ENCODE assay signal across 18 cellular contexts in genomic region chr6:33794910-33795615, GRCh38. TPM values are rescaled to one million over a fixed set of nuclear protein-coding genes. Genes with fewer than 3 reads are reported as not detected.
DNase-seq lines count a peak whose midpoint lies in the region; ATAC-seq and TF ChIP-seq lines count a peak whose summit lies in the region.
"Had no signal": no experiment of that assay in that cellular context is flagged by ENCODE, and none has a peak within 500 bp of the region (broad histone marks: within the 10 kb centered on the region; RNA-seq: fewer than 3 reads in every experiment).

No MANE protein-coding gene starts in this region.

- no peak overlapping the region for H3K27ac ChIP-seq in spleen

- H3K4me3 ChIP-seq in iPS-15b (ENCODE audit: low read depth, low read length) (no peak overlapping the region), spleen (no peak overlapping the region)

- peaks cover 4 to 8% of the 10 kb centered on the region in 2 donors for H3K4me1 Mint-ChIP-seq in stimulated activated naive B cell treated with anti-CD40 and anti-IgM and Interleukin-4, amounts not matched to agents 10 μg/mL and 1 μg/mL and 100 μg/mL, for 72 hours
- H3K4me1 Mint-ChIP-seq: activated B cell treated with CpG ODN at 0.5 μM for 24 hours, immature natural killer cell had no signal

- H3K4me1 ChIP-seq in iPS-15b (ENCODE audit: control insufficient read depth, insufficient read depth, low read length) (peaks cover 28% of the 10 kb centered on the region), spleen (peaks cover 0 to 5% (median 0%) of the 10 kb centered on the region in 6 donors)

- DNase-seq in SIG-M5 treated with dmso at 0.1 percent for 504 hours (lab: John Stamatoyannopoulos, UW; ENCODE audit: unreplicated experiment) (peak; percentile 16), SIG-M5 (lab: John Stamatoyannopoulos, UW) (no peak), NCI-H69 (lab: John Stamatoyannopoulos, UW) (peak; percentile 89), spleen (no peak), dermis blood vessel endothelial cell (no peak)
- DNase-seq in stimulated activated naive B cell treated with anti-CD40 and anti-IgM and Interleukin-4, amounts not matched to agents 10 μg/mL and 1 μg/mL and 100 μg/mL, for 72 hours = no peak
- DNase-seq: activated B cell treated with CpG ODN at 0.5 μM for 24 hours; activated naive CD4-positive, alpha-beta T cell treated with anti-CD3 and anti-CD28 coated beads, Interleukin-2, amount 50 U/mL, for 16 hours; effector memory CD8-positive, alpha-beta T cell; immature natural killer cell; NCI-H187 treated with DMSO at 0.1 percent for 48 hours had no signal

- H3K27ac Mint-ChIP-seq in stimulated activated naive B cell treated with anti-CD40 and anti-IgM and Interleukin-4, amounts not matched to agents 10 μg/mL and 1 μg/mL and 100 μg/mL, for 72 hours = peak overlapping the region; percentile 33
- H3K27ac Mint-ChIP-seq: activated B cell treated with CpG ODN at 0.5 μM for 24 hours; effector memory CD8-positive, alpha-beta T cell; immature natural killer cell; mesothelial cell of epicardium; stimulated activated naive CD8-positive, alpha-beta T cell treated with anti-CD3 and anti-CD28 coated beads, Interleukin-15, Interleukin-2, amounts not matched to agents 100 ng/mL and 50 ng/mL, for 24 hours had no signal

- peaks cover 0 to 2% of the 10 kb centered on the region in 2 donors for H3K36me3 Mint-ChIP-seq in stimulated activated naive B cell treated with anti-CD40 and anti-IgM and Interleukin-4, amounts not matched to agents 10 μg/mL and 1 μg/mL and 100 μg/mL, for 72 hours
- H3K36me3 Mint-ChIP-seq: mesothelial cell of epicardium had no signal

- H3K4me3 Mint-ChIP-seq in stimulated activated naive B cell treated with anti-CD40 and anti-IgM and Interleukin-4, amounts not matched to agents 10 μg/mL and 1 μg/mL and 100 μg/mL, for 72 hours = no peak overlapping the region
- H3K4me3 Mint-ChIP-seq: activated B cell treated with CpG ODN at 0.5 μM for 24 hours; effector memory CD8-positive, alpha-beta T cell; immature natural killer cell; mesothelial cell of epicardium; stimulated activated naive CD8-positive, alpha-beta T cell treated with anti-CD3 and anti-CD28 coated beads, Interleukin-15, Interleukin-2, amounts not matched to agents 100 ng/mL and 50 ng/mL, for 24 hours had no signal

- no peak for TF ChIP-seq POLR2A in spleen (IDR thresholded peaks at IDR 0.05)

- intact Hi-C loops in spleen (cut with DNase I; ENCODE audit: low total_unique reads) = no loop called here

- H3K9me3 ChIP-seq in iPS-15b (ENCODE audit: control insufficient read depth, insufficient read depth, low read length) (no peaks in the 10 kb centered on the region), spleen (no peaks in the 10 kb centered on the region)

- 48 to 62% (median 59%) methylated on average over 13 of the region's 13 CpGs for WGBS in spleen, 5 donors

- H3K36me3 ChIP-seq in iPS-15b (ENCODE audit: control insufficient read depth, insufficient read depth, low read length) (no peaks in the 10 kb centered on the region), spleen (no peaks in the 10 kb centered on the region)

- H3K27me3 ChIP-seq in iPS-15b (ENCODE audit: control insufficient read depth, insufficient read depth, low read length) = no peaks in the 10 kb centered on the region
- H3K27me3 ChIP-seq in spleen (replicated peaks in 1 of 7) = peaks cover 0 to 26% (median 0%) of the 10 kb centered on the region in 7 donors

- H3K27me3 Mint-ChIP-seq in stimulated activated naive B cell treated with anti-CD40 and anti-IgM and Interleukin-4, amounts not matched to agents 10 μg/mL and 1 μg/mL and 100 μg/mL, for 72 hours = peaks cover 25 to 37% of the 10 kb centered on the region in 2 donors

- peak overlapping the region; percentile 60 for H3K9ac ChIP-seq in iPS-15b (ENCODE audit: low read depth, low read length)

- TF ChIP-seq CTCF in spleen (IDR thresholded peaks at IDR 0.05 in 8 of 11, conservative IDR thresholded peaks at IDR 0.05 in 3 of 11) = no peak

- no peaks in the 10 kb centered on the region for H3K9me3 Mint-ChIP-seq in stimulated activated naive B cell treated with anti-CD40 and anti-IgM and Interleukin-4, amounts not matched to agents 10 μg/mL and 1 μg/mL and 100 μg/mL, for 72 hours
- H3K9me3 Mint-ChIP-seq: activated B cell treated with CpG ODN at 0.5 μM for 24 hours; effector memory CD8-positive, alpha-beta T cell; immature natural killer cell; mesothelial cell of epicardium; stimulated activated naive CD8-positive, alpha-beta T cell treated with anti-CD3 and anti-CD28 coated beads, Interleukin-15, Interleukin-2, amounts not matched to agents 100 ng/mL and 50 ng/mL, for 24 hours had no signal

- peak in 1 of 2 donors; percentile 38 for ATAC-seq in stimulated activated naive B cell treated with anti-CD40 and anti-IgM and Interleukin-4, amounts not matched to agents 10 μg/mL and 1 μg/mL and 100 μg/mL, for 72 hours (replicated peaks)
- ATAC-seq in HG02870 (IDR thresholded peaks at IDR 0.05; ENCODE audit: unreplicated experiment) = no peak
- ATAC-seq: effector memory CD8-positive, alpha-beta T cell had no signal

RNA-seq across cellular contexts. Expression of gene LEMD2, which starts 6.1 kb away (rescaled TPM):
- total RNA-seq in spleen = 10 to 100 TPM; 59.3 to 97.6 (median 71.6) TPM
- polyA plus RNA-seq in spleen = 10 to 100 TPM; 38.6 to 60.8 (median 50.6) TPM
- 53.8 and 58.5 TPM in 2 replicates for total RNA-seq in dermis blood vessel endothelial cell

RNA-seq across cellular contexts. Expression of gene MLN, which starts 8.7 kb away (rescaled TPM):
- not detected for total RNA-seq in spleen
- not detected for polyA plus RNA-seq in spleen
- not detected in 2 replicates for total RNA-seq in dermis blood vessel endothelial cell
- total RNA-seq: activated B cell treated with CpG ODN at 0.5 μM for 24 hours, mesothelial cell of epicardium, omental fat pad, skeletal muscle tissue had no signal
- polyA plus RNA-seq: AG04450, immature natural killer cell had no signal

RNA-seq across cellular contexts. Expression of gene IP6K3, which starts 48.4 kb away (rescaled TPM):
- total RNA-seq in spleen = 1 to 10 TPM in 6 of 7 donors, under 1 TPM in 1; 0.70 to 5.8 (median 2.7) TPM
- under 1 TPM; 0.30 to 0.64 (median 0.36) TPM for polyA plus RNA-seq in spleen
- total RNA-seq in dermis blood vessel endothelial cell = under 0.01 and 0.05 TPM in 2 replicates
- total RNA-seq: activated B cell treated with CpG ODN at 0.5 μM for 24 hours had no signal
- polyA plus RNA-seq: immature natural killer cell had no signal

Comparison
In these comparisons a context has a peak if more than half of its experiments do, and no peak if none do; other contexts are left out.
1. DNase-seq: peak in SIG-M5 treated with dmso at 0.1 percent for 504 hours (single experiment) and NCI-H69 (single experiment); none in SIG-M5 (single experiment), stimulated activated naive B cell treated with anti-CD40 and anti-IgM and Interleukin-4, amounts not matched to agents 10 μg/mL and 1 μg/mL and 100 μg/mL, for 72 hours (single experiment), spleen (single experiment) and dermis blood vessel endothelial cell (single experiment).